ENCODE assay signal across 1 cellular context in the genomic region with DNA sequence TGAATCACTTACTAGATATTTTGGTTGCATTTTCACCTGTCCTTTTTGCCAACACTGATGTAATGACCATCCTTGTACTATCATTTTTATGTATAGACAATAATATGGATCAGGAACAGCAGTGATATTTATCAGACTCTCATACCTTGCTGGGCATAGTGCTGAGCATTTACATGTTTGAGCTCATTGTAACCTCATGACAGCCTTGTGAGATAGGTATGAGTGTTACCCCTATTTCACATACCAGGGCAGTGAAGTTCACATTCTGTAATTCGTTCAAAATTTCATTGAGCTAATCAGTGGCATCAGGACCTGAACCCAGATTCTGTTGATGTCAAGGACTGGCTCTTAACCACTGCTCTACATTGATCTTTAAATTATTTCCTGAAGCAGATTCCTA.
TF ChIP-seq lines count a peak whose summit lies in the region.

No MANE protein-coding gene starts in this region.

TF ChIP-seq in GM23338, 12 proteins besides CTCF, POLR2A, EP300 and RAD21 (continued from another document):
- TF ChIP-seq, protein P1, sequence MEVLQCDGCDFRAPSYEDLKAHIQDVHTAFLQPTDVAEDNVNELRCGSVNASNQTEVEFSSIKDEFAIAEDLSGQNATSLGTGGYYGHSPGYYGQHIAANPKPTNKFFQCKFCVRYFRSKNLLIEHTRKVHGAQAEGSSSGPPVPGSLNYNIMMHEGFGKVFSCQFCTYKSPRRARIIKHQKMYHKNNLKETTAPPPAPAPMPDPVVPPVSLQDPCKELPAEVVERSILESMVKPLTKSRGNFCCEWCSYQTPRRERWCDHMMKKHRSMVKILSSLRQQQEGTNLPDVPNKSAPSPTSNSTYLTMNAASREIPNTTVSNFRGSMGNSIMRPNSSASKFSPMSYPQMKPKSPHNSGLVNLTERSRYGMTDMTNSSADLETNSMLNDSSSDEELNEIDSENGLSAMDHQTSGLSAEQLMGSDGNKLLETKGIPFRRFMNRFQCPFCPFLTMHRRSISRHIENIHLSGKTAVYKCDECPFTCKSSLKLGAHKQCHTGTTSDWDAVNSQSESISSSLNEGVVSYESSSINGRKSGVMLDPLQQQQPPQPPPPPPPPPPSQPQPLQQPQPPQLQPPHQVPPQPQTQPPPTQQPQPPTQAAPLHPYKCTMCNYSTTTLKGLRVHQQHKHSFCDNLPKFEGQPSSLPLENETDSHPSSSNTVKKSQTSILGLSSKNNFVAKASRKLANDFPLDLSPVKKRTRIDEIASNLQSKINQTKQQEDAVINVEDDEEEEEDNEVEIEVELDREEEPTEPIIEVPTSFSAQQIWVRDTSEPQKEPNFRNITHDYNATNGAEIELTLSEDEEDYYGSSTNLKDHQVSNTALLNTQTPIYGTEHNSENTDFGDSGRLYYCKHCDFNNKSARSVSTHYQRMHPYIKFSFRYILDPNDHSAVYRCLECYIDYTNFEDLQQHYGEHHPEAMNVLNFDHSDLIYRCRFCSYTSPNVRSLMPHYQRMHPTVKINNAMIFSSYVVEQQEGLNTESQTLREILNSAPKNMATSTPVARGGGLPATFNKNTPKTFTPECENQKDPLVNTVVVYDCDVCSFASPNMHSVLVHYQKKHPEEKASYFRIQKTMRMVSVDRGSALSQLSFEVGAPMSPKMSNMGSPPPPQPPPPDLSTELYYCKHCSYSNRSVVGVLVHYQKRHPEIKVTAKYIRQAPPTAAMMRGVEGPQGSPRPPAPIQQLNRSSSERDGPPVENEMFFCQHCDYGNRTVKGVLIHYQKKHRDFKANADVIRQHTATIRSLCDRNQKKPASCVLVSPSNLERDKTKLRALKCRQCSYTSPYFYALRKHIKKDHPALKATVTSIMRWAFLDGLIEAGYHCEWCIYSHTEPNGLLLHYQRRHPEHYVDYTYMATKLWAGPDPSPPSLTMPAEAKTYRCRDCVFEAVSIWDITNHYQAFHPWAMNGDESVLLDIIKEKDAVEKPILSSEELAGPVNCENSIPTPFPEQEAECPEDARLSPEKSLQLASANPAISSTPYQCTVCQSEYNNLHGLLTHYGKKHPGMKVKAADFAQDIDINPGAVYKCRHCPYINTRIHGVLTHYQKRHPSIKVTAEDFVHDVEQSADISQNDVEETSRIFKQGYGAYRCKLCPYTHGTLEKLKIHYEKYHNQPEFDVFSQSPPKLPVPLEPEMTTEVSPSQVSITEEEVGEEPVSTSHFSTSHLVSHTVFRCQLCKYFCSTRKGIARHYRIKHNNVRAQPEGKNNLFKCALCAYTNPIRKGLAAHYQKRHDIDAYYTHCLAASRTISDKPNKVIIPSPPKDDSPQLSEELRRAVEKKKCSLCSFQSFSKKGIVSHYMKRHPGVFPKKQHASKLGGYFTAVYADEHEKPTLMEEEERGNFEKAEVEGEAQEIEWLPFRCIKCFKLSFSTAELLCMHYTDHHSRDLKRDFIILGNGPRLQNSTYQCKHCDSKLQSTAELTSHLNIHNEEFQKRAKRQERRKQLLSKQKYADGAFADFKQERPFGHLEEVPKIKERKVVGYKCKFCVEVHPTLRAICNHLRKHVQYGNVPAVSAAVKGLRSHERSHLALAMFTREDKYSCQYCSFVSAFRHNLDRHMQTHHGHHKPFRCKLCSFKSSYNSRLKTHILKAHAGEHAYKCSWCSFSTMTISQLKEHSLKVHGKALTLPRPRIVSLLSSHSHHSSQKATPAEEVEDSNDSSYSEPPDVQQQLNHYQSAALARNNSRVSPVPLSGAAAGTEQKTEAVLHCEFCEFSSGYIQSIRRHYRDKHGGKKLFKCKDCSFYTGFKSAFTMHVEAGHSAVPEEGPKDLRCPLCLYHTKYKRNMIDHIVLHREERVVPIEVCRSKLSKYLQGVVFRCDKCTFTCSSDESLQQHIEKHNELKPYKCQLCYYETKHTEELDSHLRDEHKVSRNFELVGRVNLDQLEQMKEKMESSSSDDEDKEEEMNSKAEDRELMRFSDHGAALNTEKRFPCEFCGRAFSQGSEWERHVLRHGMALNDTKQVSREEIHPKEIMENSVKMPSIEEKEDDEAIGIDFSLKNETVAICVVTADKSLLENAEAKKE (CRISPR knock-in tag; IDR thresholded peaks at IDR 0.05), result no peak
- TF ChIP-seq, protein P2, sequence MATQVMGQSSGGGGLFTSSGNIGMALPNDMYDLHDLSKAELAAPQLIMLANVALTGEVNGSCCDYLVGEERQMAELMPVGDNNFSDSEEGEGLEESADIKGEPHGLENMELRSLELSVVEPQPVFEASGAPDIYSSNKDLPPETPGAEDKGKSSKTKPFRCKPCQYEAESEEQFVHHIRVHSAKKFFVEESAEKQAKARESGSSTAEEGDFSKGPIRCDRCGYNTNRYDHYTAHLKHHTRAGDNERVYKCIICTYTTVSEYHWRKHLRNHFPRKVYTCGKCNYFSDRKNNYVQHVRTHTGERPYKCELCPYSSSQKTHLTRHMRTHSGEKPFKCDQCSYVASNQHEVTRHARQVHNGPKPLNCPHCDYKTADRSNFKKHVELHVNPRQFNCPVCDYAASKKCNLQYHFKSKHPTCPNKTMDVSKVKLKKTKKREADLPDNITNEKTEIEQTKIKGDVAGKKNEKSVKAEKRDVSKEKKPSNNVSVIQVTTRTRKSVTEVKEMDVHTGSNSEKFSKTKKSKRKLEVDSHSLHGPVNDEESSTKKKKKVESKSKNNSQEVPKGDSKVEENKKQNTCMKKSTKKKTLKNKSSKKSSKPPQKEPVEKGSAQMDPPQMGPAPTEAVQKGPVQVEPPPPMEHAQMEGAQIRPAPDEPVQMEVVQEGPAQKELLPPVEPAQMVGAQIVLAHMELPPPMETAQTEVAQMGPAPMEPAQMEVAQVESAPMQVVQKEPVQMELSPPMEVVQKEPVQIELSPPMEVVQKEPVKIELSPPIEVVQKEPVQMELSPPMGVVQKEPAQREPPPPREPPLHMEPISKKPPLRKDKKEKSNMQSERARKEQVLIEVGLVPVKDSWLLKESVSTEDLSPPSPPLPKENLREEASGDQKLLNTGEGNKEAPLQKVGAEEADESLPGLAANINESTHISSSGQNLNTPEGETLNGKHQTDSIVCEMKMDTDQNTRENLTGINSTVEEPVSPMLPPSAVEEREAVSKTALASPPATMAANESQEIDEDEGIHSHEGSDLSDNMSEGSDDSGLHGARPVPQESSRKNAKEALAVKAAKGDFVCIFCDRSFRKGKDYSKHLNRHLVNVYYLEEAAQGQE (IDR thresholded peaks at IDR 0.05; ENCODE audit: unreplicated experiment), result no peak
- no peak for TF ChIP-seq NANOG (IDR thresholded peaks at IDR 0.05; ENCODE audit: borderline replicate concordance)
